In the genomic region with DNA sequence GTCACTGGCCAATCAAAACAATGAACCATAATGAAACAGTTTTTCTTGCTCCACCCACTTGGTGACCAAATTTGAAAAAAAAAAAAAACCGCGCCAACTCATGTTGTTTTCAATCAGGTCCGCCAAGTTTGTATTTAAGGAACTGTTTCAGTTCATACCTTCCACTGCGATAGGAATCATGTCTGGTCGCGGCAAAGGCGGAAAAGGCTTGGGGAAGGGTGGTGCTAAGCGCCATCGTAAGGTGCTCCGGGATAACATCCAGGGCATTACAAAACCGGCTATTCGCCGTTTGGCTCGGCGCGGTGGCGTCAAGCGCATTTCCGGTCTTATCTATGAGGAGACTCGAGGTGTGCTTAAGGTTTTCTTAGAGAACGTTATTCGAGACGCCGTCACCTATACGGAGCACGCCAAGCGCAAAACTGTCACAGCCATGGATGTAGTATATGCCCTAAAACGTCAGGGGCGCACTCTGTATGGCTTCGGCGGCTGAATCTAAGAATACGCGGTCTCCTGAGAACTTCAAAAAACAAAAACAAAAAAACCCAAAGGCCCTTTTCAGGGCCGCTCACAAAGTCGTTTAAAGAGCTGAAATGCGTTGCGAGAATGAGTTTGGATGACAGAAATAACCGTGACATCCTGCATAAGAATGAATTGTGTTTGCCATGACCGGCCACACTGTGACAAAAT, we compare ENCODE assay signal across 8 cellular contexts. TPM values are rescaled to one million over a fixed set of nuclear protein-coding genes. Genes with fewer than 3 reads are reported as not detected.
DNase-seq lines count a peak whose midpoint lies in the region; ATAC-seq and FAIRE-seq lines count a peak whose summit lies in the region.

No MANE protein-coding gene starts in this region.

- H3K4me3 ChIP-seq in Jurkat, Clone E6-1 (ENCODE audit: low read length), result peak overlapping the region; percentile 48
- H3K4me3 ChIP-seq in naive thymus-derived CD4-positive, alpha-beta T cell (ENCODE audit: low read length), result peak overlapping the region; percentile 40

- H3K9me3 Mint-ChIP-seq in activated T-helper 1 cell treated with anti-CD3 and anti-CD28 coated beads, Interleukin-12 subunit alpha, Interleukin-12 subunit beta, Interleukin-2, Interleukin-4 antibody, amounts not matched to agents 30 ng/mL and 10 ng/mL and 1 ng/mL, durations not matched to agents 14 hours and 24 hours and 36 hours, result no peaks in the 10 kb centered on the region
- H3K9me3 Mint-ChIP-seq in naive thymus-derived CD4-positive, alpha-beta T cell, result peaks cover 0 to 10% (median 0%) of the 10 kb centered on the region in 11 donors
- H3K9me3 Mint-ChIP-seq in stimulated activated memory B cell treated with anti-CD40 and anti-IgM and Interleukin-4, amounts not matched to agents 10 μg/mL and 1 μg/mL and 100 μg/mL, for 72 hours, result no peaks in the 10 kb centered on the region

- peaks cover 2% of the 10 kb centered on the region for H3K27me3 Mint-ChIP-seq in activated T-helper 1 cell treated with anti-CD3 and anti-CD28 coated beads, Interleukin-12 subunit alpha, Interleukin-12 subunit beta, Interleukin-2, Interleukin-4 antibody, amounts not matched to agents 30 ng/mL and 10 ng/mL and 1 ng/mL, durations not matched to agents 14 hours and 24 hours and 36 hours (ENCODE audit: insufficient read depth)
- peaks cover 0 to 3% (median 0%) of the 10 kb centered on the region in 5 donors for H3K27me3 Mint-ChIP-seq in naive thymus-derived CD4-positive, alpha-beta T cell
- no peaks in the 10 kb centered on the region for H3K27me3 Mint-ChIP-seq in stimulated activated memory B cell treated with anti-CD40 and anti-IgM and Interleukin-4, amounts not matched to agents 10 μg/mL and 1 μg/mL and 100 μg/mL, for 72 hours

- no peaks in the 10 kb centered on the region for H3K36me3 Mint-ChIP-seq in activated T-helper 1 cell treated with anti-CD3 and anti-CD28 coated beads, Interleukin-12 subunit alpha, Interleukin-12 subunit beta, Interleukin-2, Interleukin-4 antibody, amounts not matched to agents 30 ng/mL and 10 ng/mL and 1 ng/mL, durations not matched to agents 14 hours and 24 hours and 36 hours (ENCODE audit: low read depth)
- H3K36me3 Mint-ChIP-seq in naive thymus-derived CD4-positive, alpha-beta T cell, result peaks cover 0 to 4% (median 0%) of the 10 kb centered on the region in 5 donors
- no peaks in the 10 kb centered on the region for H3K36me3 Mint-ChIP-seq in stimulated activated memory B cell treated with anti-CD40 and anti-IgM and Interleukin-4, amounts not matched to agents 10 μg/mL and 1 μg/mL and 100 μg/mL, for 72 hours

- no peaks in the 10 kb centered on the region for H3K9me3 ChIP-seq in naive thymus-derived CD4-positive, alpha-beta T cell (ENCODE audit: control insufficient read depth in 2 of 3, low read length in 3 of 3)

- peak overlapping the region; percentile 99 for H3K27ac Mint-ChIP-seq in activated T-helper 1 cell treated with anti-CD3 and anti-CD28 coated beads, Interleukin-12 subunit alpha, Interleukin-12 subunit beta, Interleukin-2, Interleukin-4 antibody, amounts not matched to agents 30 ng/mL and 10 ng/mL and 1 ng/mL, durations not matched to agents 14 hours and 24 hours and 36 hours
- H3K27ac Mint-ChIP-seq in naive thymus-derived CD4-positive, alpha-beta T cell, result peak overlapping the region; percentile 96 to 100 (median 98)
- peak overlapping the region; percentile 96 for H3K27ac Mint-ChIP-seq in stimulated activated memory B cell treated with anti-CD40 and anti-IgM and Interleukin-4, amounts not matched to agents 10 μg/mL and 1 μg/mL and 100 μg/mL, for 72 hours

- H3K4me3 Mint-ChIP-seq in activated T-helper 1 cell treated with anti-CD3 and anti-CD28 coated beads, Interleukin-12 subunit alpha, Interleukin-12 subunit beta, Interleukin-2, Interleukin-4 antibody, amounts not matched to agents 30 ng/mL and 10 ng/mL and 1 ng/mL, durations not matched to agents 14 hours and 24 hours and 36 hours, result peak overlapping the region; percentile 90
- peak overlapping the region; percentile 81 to 97 (median 89) for H3K4me3 Mint-ChIP-seq in naive thymus-derived CD4-positive, alpha-beta T cell
- peak overlapping the region; percentile 81 for H3K4me3 Mint-ChIP-seq in stimulated activated memory B cell treated with anti-CD40 and anti-IgM and Interleukin-4, amounts not matched to agents 10 μg/mL and 1 μg/mL and 100 μg/mL, for 72 hours

- peak; percentile 89 for FAIRE-seq in RCC 7860 (lab: Jason Lieb, UNC)

- peak; percentile 97 for DNase-seq in DMS114 treated with DMSO at 0.1 percent for 48 hours (lab: John Stamatoyannopoulos, UW; ENCODE audit: unreplicated experiment)
- DNase-seq in Jurkat, Clone E6-1 (ENCODE audit: low read depth, low spot score), result peak; percentile 97
- DNase-seq in RCC 7860 (ENCODE audit: low spot score), result peak; percentile 92
- peak; percentile 90 for DNase-seq in activated T-helper 1 cell treated with anti-CD3 and anti-CD28 coated beads, Interleukin-12 subunit alpha, Interleukin-12 subunit beta, Interleukin-2, Interleukin-4 antibody, amounts not matched to agents 30 ng/mL and 10 ng/mL and 1 ng/mL, durations not matched to agents 14 hours and 24 hours and 36 hours (ENCODE audit: low spot score)
- DNase-seq in fibroblast of gingiva (ENCODE audit: low read depth), result peak; percentile 94
- DNase-seq in naive thymus-derived CD4-positive, alpha-beta T cell, result peak; percentile 83 to 96 (median 95)

- peaks cover 25% of the 10 kb centered on the region for H3K4me1 Mint-ChIP-seq in activated T-helper 1 cell treated with anti-CD3 and anti-CD28 coated beads, Interleukin-12 subunit alpha, Interleukin-12 subunit beta, Interleukin-2, Interleukin-4 antibody, amounts not matched to agents 30 ng/mL and 10 ng/mL and 1 ng/mL, durations not matched to agents 14 hours and 24 hours and 36 hours (ENCODE audit: low read depth)
- H3K4me1 Mint-ChIP-seq in naive thymus-derived CD4-positive, alpha-beta T cell, result peaks cover 7 to 25% (median 22%) of the 10 kb centered on the region in 7 donors
- H3K4me1 Mint-ChIP-seq in stimulated activated memory B cell treated with anti-CD40 and anti-IgM and Interleukin-4, amounts not matched to agents 10 μg/mL and 1 μg/mL and 100 μg/mL, for 72 hours, result peaks cover 18% of the 10 kb centered on the region

- H3K4me1 ChIP-seq in naive thymus-derived CD4-positive, alpha-beta T cell (ENCODE audit: control insufficient read depth in 2 of 2, insufficient read depth in 2 of 2, low read length in 2 of 2), result peaks cover 4 to 12% of the 10 kb centered on the region in 2 donors

- H3K27ac ChIP-seq in naive thymus-derived CD4-positive, alpha-beta T cell (ENCODE audit: low read depth, low read length), result peak overlapping the region; percentile 75

- POLR2A ChIA-PET in naive thymus-derived CD4-positive, alpha-beta T cell (lab: Charles Lee), result interaction anchor here (0.6 to 10.7 kb wide), 53 partner anchors 8 to 1789 kb away, joined by 3 to 324 read pairs (median 5); partner anchors contain the start of gene HFE

- CTCF ChIA-PET in naive thymus-derived CD4-positive, alpha-beta T cell (lab: Charles Lee), result interaction anchor here (0.6 to 2.2 kb wide), 11 partner anchors 17 to 93 kb away, joined by 3 to 7 read pairs (median 3); a partner anchor contains a TSS

- no peaks in the 10 kb centered on the region for H3K27me3 ChIP-seq in naive thymus-derived CD4-positive, alpha-beta T cell (ENCODE audit: control insufficient read depth in 2 of 2, insufficient read depth in 2 of 2, low read length in 2 of 2)

- H3K36me3 ChIP-seq in naive thymus-derived CD4-positive, alpha-beta T cell (ENCODE audit: control insufficient read depth in 2 of 3, insufficient read depth in 3 of 3, low read length in 3 of 3), result no peaks in the 10 kb centered on the region

- ATAC-seq in GM21529 (IDR thresholded peaks at IDR 0.05; ENCODE audit: unreplicated experiment), result peak; percentile 83
- peak; percentile 94 for ATAC-seq in naive thymus-derived CD4-positive, alpha-beta T cell
- ATAC-seq in stimulated activated memory B cell treated with anti-CD40 and anti-IgM and Interleukin-4, amounts not matched to agents 10 μg/mL and 1 μg/mL and 100 μg/mL, for 72 hours, result peak; percentile 97

- intact Hi-C loops in activated T-helper 1 cell treated with anti-CD3 and anti-CD28 coated beads, Interleukin-12 subunit alpha, Interleukin-12 subunit beta, Interleukin-2, Interleukin-4 antibody, amounts not matched to agents 30 ng/mL and 10 ng/mL and 1 ng/mL, durations not matched to agents 14 hours and 24 hours and 36 hours (cut with micrococcal nuclease), result loop anchor here (1.0 to 5.0 kb wide), 8 partner anchors 17 to 1042 kb away; partner anchors contain the start of gene HFE
- intact Hi-C loops in naive thymus-derived CD4-positive, alpha-beta T cell (cut with micrococcal nuclease), result loop anchor here (1.0 to 10.0 kb wide), 20 partner anchors 19 to 1768 kb away; partner anchors contain the start of gene TRIM38 (in 1 of the 2)

RNA-seq across cellular contexts. Expression of gene HFE, which starts 16.7 kb away (rescaled TPM):
- not detected for polyA plus RNA-seq in Jurkat, Clone E6-1 (2012; ENCODE audit: insufficient read depth, insufficient read length)
- total RNA-seq in activated T-helper 1 cell treated with anti-CD3 and anti-CD28 coated beads, Interleukin-12 subunit alpha, Interleukin-12 subunit beta, Interleukin-2, Interleukin-4 antibody, amounts not matched to agents 30 ng/mL and 10 ng/mL and 1 ng/mL, durations not matched to agents 14 hours and 24 hours and 36 hours, result 0.13 and 0.37 TPM in 2 replicates
- total RNA-seq in naive thymus-derived CD4-positive, alpha-beta T cell, result 1 to 10 TPM; 1.5 to 4.6 (median 2.5) TPM
- under 1 TPM; 0.65 to 0.85 TPM for polyA plus RNA-seq in naive thymus-derived CD4-positive, alpha-beta T cell

Comparison
In these comparisons a context has a peak if more than half of its experiments do, and no peak if none do; other contexts are left out.
1. Peak in every context shown above with its lines: DNase-seq, ATAC-seq, H3K4me3 ChIP-seq and H3K27ac ChIP-seq.